Comparison of ENCODE assay signal across 1 cellular context in genomic region chr16:89793955-89794354, GRCh38.
TF ChIP-seq lines count a peak whose summit lies in the region.

No MANE protein-coding gene starts in this region.

TF ChIP-seq in HepG2, 621 proteins besides CTCF, POLR2A, EP300 and RAD21 (continued from another document):
- TF ChIP-seq MAFK (conservative IDR thresholded peaks at IDR 0.05 in 1 of 2, IDR thresholded peaks at IDR 0.05 in 1 of 2; ENCODE audit: low read length in 2 of 2) (peak; percentile 63 to 72; a peak in 2 of 4 replicates), HIVEP1 (CRISPR knock-in tag; IDR thresholded peaks at IDR 0.05) (no peak), HOMEZ (CRISPR knock-in tag; IDR thresholded peaks at IDR 0.05; ENCODE audit: low read depth) (no peak), SKIL (CRISPR knock-in tag; IDR thresholded peaks at IDR 0.05; ENCODE audit: borderline replicate concordance) (no peak), SSRP1 (CRISPR knock-in tag; IDR thresholded peaks at IDR 0.05) (no peak), ETV6 (CRISPR knock-in tag; conservative IDR thresholded peaks at IDR 0.05) (no peak), TOE1 (CRISPR knock-in tag; IDR thresholded peaks at IDR 0.05) (no peak), MTF1 (CRISPR knock-in tag; IDR thresholded peaks at IDR 0.05) (no peak), PHF21A (CRISPR knock-in tag; IDR thresholded peaks at IDR 0.05) (no peak), ATAD3A (CRISPR knock-in tag; IDR thresholded peaks at IDR 0.05) (no peak), GRHL1 (CRISPR knock-in tag; conservative IDR thresholded peaks at IDR 0.05) (no peak), CENPX (CRISPR knock-in tag; IDR thresholded peaks at IDR 0.05) (no peak), POLR2AphosphoS2 (IDR thresholded peaks at IDR 0.05; ENCODE audit: low read depth, low read length) (no peak), CHD4 (IDR thresholded peaks at IDR 0.05; ENCODE audit: borderline replicate concordance, low read length) (no peak)
